Comparison of ENCODE assay signal across 12 cellular contexts in genomic region chr11:64935634-64936081, GRCh38. TPM values are rescaled to one million over a fixed set of nuclear protein-coding genes. Genes with fewer than 3 reads are reported as not detected.
DNase-seq lines count a peak whose midpoint lies in the region; ATAC-seq and TF ChIP-seq lines count a peak whose summit lies in the region.
"Had no signal": no experiment of that assay in that cellular context is flagged by ENCODE, and none has a peak within 500 bp of the region (broad histone marks: within the 10 kb centered on the region; RNA-seq: fewer than 3 reads in every experiment).

GPHA2 (minus strand) TSS chr11:64935893; CDS start chr11:64935460, 433 bp downstream.

- CTCF ChIA-PET in activated CD8-positive, alpha-beta T cell treated with anti-CD3 and anti-CD28 coated beads, Interleukin-2, amount 10 ng/mL, durations not matched to agents 7 days and 5 days (lab: Charles Lee), result no interaction called here

- no peak within 1 kb of the TSS for H3K27ac Mint-ChIP-seq in activated CD8-positive, alpha-beta T cell treated with anti-CD3 and anti-CD28 coated beads, Interleukin-2, amount 10 ng/mL, durations not matched to agents 7 days and 5 days

- peaks cover 0 to 46% of the 10 kb centered on the region in 2 donors for H3K36me3 ChIP-seq in left lung

- no peak within 1 kb of the TSS for H3K4me3 ChIP-seq in AG10803 (ENCODE audit: low read length)
- no peak within 1 kb of the TSS for H3K4me3 ChIP-seq in left lung
- H3K4me3 ChIP-seq: upper lobe of left lung had no signal

- no peak within 1 kb of the TSS for H3K4me3 Mint-ChIP-seq in activated CD8-positive, alpha-beta T cell treated with anti-CD3 and anti-CD28 coated beads, Interleukin-2, amount 10 ng/mL, durations not matched to agents 7 days and 5 days
- H3K4me3 Mint-ChIP-seq: activated CD4-positive, alpha-beta T cell treated with anti-CD3 and anti-CD28 coated beads for 36 hours had no signal

- H3K27ac ChIP-seq in left lung, result no peak within 1 kb of the TSS
- H3K27ac ChIP-seq: upper lobe of left lung had no signal

- ATAC-seq in left lung (peak; percentile 22), HG02870 (IDR thresholded peaks at IDR 0.05; ENCODE audit: unreplicated experiment) (no peak), HG02973 (IDR thresholded peaks at IDR 0.05; ENCODE audit: unreplicated experiment) (no peak)
- no peak for ATAC-seq in activated CD8-positive, alpha-beta T cell treated with anti-CD3 and anti-CD28 coated beads, Interleukin-2, amount 10 ng/mL, durations not matched to agents 7 days and 5 days
- ATAC-seq: activated CD4-positive, alpha-beta T cell treated with anti-CD3 and anti-CD28 coated beads for 36 hours had no signal

- H3K9me3 Mint-ChIP-seq in activated CD8-positive, alpha-beta T cell treated with anti-CD3 and anti-CD28 coated beads, Interleukin-2, amount 10 ng/mL, durations not matched to agents 7 days and 5 days (ENCODE audit: insufficient read depth), result no peaks in the 10 kb centered on the region

- no peaks in the 10 kb centered on the region for H3K9me3 ChIP-seq in left lung
- H3K9me3 ChIP-seq: upper lobe of left lung had no signal

- H3K27me3 Mint-ChIP-seq in activated CD8-positive, alpha-beta T cell treated with anti-CD3 and anti-CD28 coated beads, Interleukin-2, amount 10 ng/mL, durations not matched to agents 7 days and 5 days (ENCODE audit: low read depth), result no peaks in the 10 kb centered on the region
- H3K27me3 Mint-ChIP-seq: activated CD4-positive, alpha-beta T cell treated with anti-CD3 and anti-CD28 coated beads for 36 hours had no signal

- peak; percentile 32 for TF ChIP-seq CTCF in AG10803 (conservative IDR thresholded peaks at IDR 0.05; ENCODE audit: low read length)
- TF ChIP-seq CTCF in left lung (IDR thresholded peaks at IDR 0.05), result no peak

- no peaks in the 10 kb centered on the region for H3K27me3 ChIP-seq in left lung
- H3K27me3 ChIP-seq: upper lobe of left lung had no signal

- DNase-seq in AG10803 (ENCODE audit: low read depth) (peak; percentile 71), NCI-H1092 (lab: John Stamatoyannopoulos, UW) (peak; percentile 16), amniotic epithelial cell (ENCODE audit: low read depth) (peak; percentile 13), left lung (peak in 1 of 2 donors; percentile 37), kidney glomerular epithelial cell (lab: John Stamatoyannopoulos, UW) (no peak)
- no peak for DNase-seq in activated CD8-positive, alpha-beta T cell treated with anti-CD3 and anti-CD28 coated beads, Interleukin-2, amount 10 ng/mL, durations not matched to agents 7 days and 5 days
- DNase-seq: activated CD4-positive, alpha-beta T cell treated with anti-CD3 and anti-CD28 coated beads for 36 hours; Kasumi-1; stimulated activated CD4-positive, alpha-beta T cell treated with anti-CD3 and anti-CD28 coated beads, Interleukin-4, amount 100 ng/mL, for 24 hours; upper lobe of left lung had no signal

- no peaks in the 10 kb centered on the region for H3K4me1 Mint-ChIP-seq in activated CD8-positive, alpha-beta T cell treated with anti-CD3 and anti-CD28 coated beads, Interleukin-2, amount 10 ng/mL, durations not matched to agents 7 days and 5 days (ENCODE audit: low read depth)

- intact Hi-C loops in left lung (cut with DNase I), result no loop called here

- H3K4me1 ChIP-seq in left lung, result no peaks in the 10 kb centered on the region
- H3K4me1 ChIP-seq: upper lobe of left lung had no signal

- POLR2A ChIA-PET in activated CD8-positive, alpha-beta T cell treated with anti-CD3 and anti-CD28 coated beads, Interleukin-2, amount 10 ng/mL, durations not matched to agents 7 days and 5 days (lab: Charles Lee), result interaction anchor here (0.6 kb wide), 1 partner anchor 9 kb away, joined by 3 read pairs; no protein-coding TSS in a partner anchor

- H3K36me3 Mint-ChIP-seq in activated CD8-positive, alpha-beta T cell treated with anti-CD3 and anti-CD28 coated beads, Interleukin-2, amount 10 ng/mL, durations not matched to agents 7 days and 5 days (ENCODE audit: low read depth), result peaks cover 9% of the 10 kb centered on the region

RNA-seq across cellular contexts. Expression of gene GPHA2, which starts in this region (rescaled TPM):
- total RNA-seq in left lung, result not detected
- total RNA-seq in activated CD8-positive, alpha-beta T cell treated with anti-CD3 and anti-CD28 coated beads, Interleukin-2, amount 10 ng/mL, durations not matched to agents 7 days and 5 days, result not detected
- total RNA-seq: upper lobe of left lung had no signal

Comparison
In these comparisons a context has a peak if more than half of its experiments do, and no peak if none do; other contexts are left out.
1. Peak in ATAC-seq in left lung; RNA of the gene not detected or under 1 TPM.
2. DNase-seq: peak in AG10803 (single experiment), NCI-H1092 (single experiment) and amniotic epithelial cell (single experiment); none in activated CD8-positive, alpha-beta T cell treated with anti-CD3 and anti-CD28 coated beads, Interleukin-2, amount 10 ng/mL, durations not matched to agents 7 days and 5 days (single experiment) and kidney glomerular epithelial cell (single experiment).